ENCODE assay signal across 7 cellular contexts in the genomic region with DNA sequence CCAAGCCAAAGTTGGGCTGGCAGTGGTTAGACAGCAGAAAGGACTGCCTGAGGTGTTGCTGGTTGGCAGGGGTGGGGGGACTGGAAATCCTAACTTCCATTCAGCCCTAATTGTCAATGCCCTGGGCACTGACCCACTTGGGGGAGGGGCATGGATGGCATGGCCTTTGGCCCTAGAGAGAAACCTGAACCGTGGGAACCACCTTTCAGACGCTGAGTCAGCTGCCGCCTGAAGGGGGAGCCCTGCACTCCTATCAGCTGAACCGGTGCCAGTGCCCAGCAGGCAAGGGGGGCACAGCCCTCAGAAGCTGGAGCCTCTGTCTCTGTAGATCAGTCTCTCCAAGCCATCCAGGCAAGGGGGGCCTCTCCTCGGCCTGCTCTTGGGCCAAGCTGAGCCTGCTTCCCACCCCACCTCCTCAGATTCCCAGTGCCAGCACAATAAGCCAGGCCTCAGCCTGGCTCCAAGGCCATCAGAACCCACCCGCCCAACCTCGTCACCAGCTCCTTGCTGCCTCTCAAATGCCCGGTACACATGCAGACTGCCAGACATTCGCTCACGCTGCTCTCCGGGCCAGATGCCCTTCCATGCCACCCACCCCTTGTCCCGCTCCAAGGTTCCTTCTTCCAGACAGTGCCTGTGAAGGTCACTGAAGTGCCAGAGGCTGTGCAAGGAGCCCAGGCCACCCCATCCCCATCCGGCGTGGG. TPM values are rescaled to one million over a fixed set of nuclear protein-coding genes. Genes with fewer than 3 reads are reported as not detected.
A peak's percentile ranks its signal among the peaks of the same experiment; 100 is the strongest.
DNase-seq lines count a peak whose midpoint lies in the region; ATAC-seq and TF ChIP-seq lines count a peak whose summit lies in the region.

No MANE protein-coding gene starts in this region.

- DNase-seq in GM03348 (ENCODE audit: low spot score): peak; percentile 71
- peak; percentile 61 for DNase-seq in MM.1S
- DNase-seq in WERI-Rb-1: peak; percentile 63
- peak; percentile 40 for DNase-seq in mesenchymal stem cell
- DNase-seq in stimulated activated CD8-positive, alpha-beta memory T cell treated with anti-CD3 and anti-CD28 coated beads, Interleukin-7, amount 100 ng/mL, for 24 hours (ENCODE audit: low read depth): peak; percentile 36

- H3K9ac ChIP-seq in MM.1S (ENCODE audit: low read length) (no peak overlapping the region), mesenchymal stem cell (ENCODE audit: low read length) (no peak overlapping the region)

- no peak overlapping the region for H2BK15ac ChIP-seq in mesenchymal stem cell (ENCODE audit: low read depth, poor library complexity, severe bottlenecking)

- no peaks in the 10 kb centered on the region for H3K4me1 ChIP-seq in MM.1S (ENCODE audit: low read length)
- peaks cover 60% of the 10 kb centered on the region for H3K4me1 ChIP-seq in mesenchymal stem cell (ENCODE audit: control insufficient read depth, insufficient read depth, low read depth, low read length)

- H3K23ac ChIP-seq in mesenchymal stem cell (ENCODE audit: low read length in 2 of 2): no peak overlapping the region

- no peak overlapping the region for H3K4me2 ChIP-seq in MM.1S (ENCODE audit: low read depth, low read length)
- no peak overlapping the region for H3K4me2 ChIP-seq in mesenchymal stem cell (ENCODE audit: low read length, poor library complexity, severe bottlenecking)

- H2BK5ac ChIP-seq in mesenchymal stem cell (ENCODE audit: low read depth, low read length, poor library complexity, severe bottlenecking): no peak overlapping the region

- no peaks in the 10 kb centered on the region for H3K9me3 ChIP-seq in MM.1S (replicated peaks; ENCODE audit: insufficient read depth, low read length)
- no peaks in the 10 kb centered on the region for H3K9me3 ChIP-seq in WERI-Rb-1 (ENCODE audit: severe bottlenecking)
- no peaks in the 10 kb centered on the region for H3K9me3 ChIP-seq in mesenchymal stem cell (ENCODE audit: control insufficient read depth, low read length)

- H4K91ac ChIP-seq in mesenchymal stem cell (ENCODE audit: low read length): no peak overlapping the region

- no peak overlapping the region for H2AFZ ChIP-seq in MM.1S (ENCODE audit: low read length)
- peak overlapping the region; percentile 34 for H2AFZ ChIP-seq in mesenchymal stem cell (ENCODE audit: low read depth, low read length)

- H3K4me3 ChIP-seq in MM.1S (ENCODE audit: low read length) (no peak overlapping the region), WERI-Rb-1 (ENCODE audit: low read depth, low read length) (no peak overlapping the region), mesenchymal stem cell (ENCODE audit: insufficient read depth in 1 of 2, low read depth in 1 of 2, low read length in 2 of 2) (no peak overlapping the region)

- H3K9me2 ChIP-seq in MM.1S (replicated peaks; ENCODE audit: insufficient read depth, low read length): no peaks in the 10 kb centered on the region

- H3F3A ChIP-seq in MM.1S (ENCODE audit: insufficient read depth, low read length): no peaks in the 10 kb centered on the region

- H3K27me3 ChIP-seq in MM.1S (replicated peaks; ENCODE audit: insufficient read depth, low read length): peaks cover 9% of the 10 kb centered on the region
- no peaks in the 10 kb centered on the region for H3K27me3 ChIP-seq in WERI-Rb-1 (ENCODE audit: insufficient read depth, low read depth, severe bottlenecking)
- H3K27me3 ChIP-seq in mesenchymal stem cell (ENCODE audit: control insufficient read depth in 1 of 2, insufficient read depth in 1 of 2, low read length in 2 of 2): peaks cover 0 to 8% of the 10 kb centered on the region in 2 experiments

- ATAC-seq in GM19455 (IDR thresholded peaks at IDR 0.05; ENCODE audit: unreplicated experiment): no peak

- H2BK12ac ChIP-seq in mesenchymal stem cell (ENCODE audit: low read length in 2 of 2): peak overlapping the region in 1 of 2 experiments; percentile 64

- H3K27ac ChIP-seq in MM.1S (ENCODE audit: low read length): no peak overlapping the region
- H3K27ac ChIP-seq in WERI-Rb-1: no peak overlapping the region
- H3K27ac ChIP-seq in cingulate gyrus (ENCODE audit: low read depth, low read length): peak overlapping the region; percentile 60
- H3K27ac ChIP-seq in mesenchymal stem cell (ENCODE audit: low read length, poor library complexity, severe bottlenecking): no peak overlapping the region

- H3K79me1 ChIP-seq in mesenchymal stem cell (replicated peaks; ENCODE audit: low read length, poor library complexity, severe bottlenecking): peaks cover 10% of the 10 kb centered on the region

- no peak overlapping the region for H3K14ac ChIP-seq in mesenchymal stem cell (ENCODE audit: low read length in 2 of 2)

- TF ChIP-seq CTCF in MM.1S (IDR thresholded peaks at IDR 0.05; ENCODE audit: low read length) (peak; percentile 72), WERI-Rb-1 (IDR thresholded peaks at IDR 0.05; ENCODE audit: low read depth, low read length) (peak; percentile 91)

- no peak overlapping the region for H2BK120ac ChIP-seq in mesenchymal stem cell (ENCODE audit: low read depth, low read length)

- H3K4ac ChIP-seq in mesenchymal stem cell (ENCODE audit: low read depth in 1 of 2, low read length in 2 of 2): no peak overlapping the region

- H3K79me2 ChIP-seq in MM.1S (ENCODE audit: low read length): no peaks in the 10 kb centered on the region

- 70% methylated on average over 14 of the region's 14 CpGs for WGBS in mesenchymal stem cell

- H2AK5ac ChIP-seq in mesenchymal stem cell (ENCODE audit: low read length, severe bottlenecking): peak overlapping the region; percentile 67

- no peak overlapping the region for H4K8ac ChIP-seq in mesenchymal stem cell (ENCODE audit: low read length)

- H3K36me3 ChIP-seq in MM.1S (replicated peaks; ENCODE audit: insufficient read depth, low read length) (no peaks in the 10 kb centered on the region), WERI-Rb-1 (no peaks in the 10 kb centered on the region), mesenchymal stem cell (ENCODE audit: control insufficient read depth in 1 of 2, insufficient read depth in 2 of 2, low read depth in 1 of 2, low read length in 2 of 2) (peaks cover 0 to 52% of the 10 kb centered on the region in 2 experiments)

- no peaks in the 10 kb centered on the region for H4K20me1 ChIP-seq in MM.1S (ENCODE audit: insufficient read depth, low read length)

- H3K18ac ChIP-seq in mesenchymal stem cell (ENCODE audit: low read depth in 1 of 2, low read length in 2 of 2): peak overlapping the region in 1 of 2 experiments; percentile 35

RNA-seq across cellular contexts. Expression of a gene that starts 11.6 kb away (rescaled TPM):
- 0.47 TPM for polyA plus RNA-seq in mesenchymal stem cell (2013, experiment 1 of 2)
- polyA plus RNA-seq in mesenchymal stem cell (2013, experiment 2 of 2): 0.47 TPM

RNA-seq across cellular contexts. Expression of a gene that starts 29.6 kb away (rescaled TPM):
- not detected for polyA plus RNA-seq in mesenchymal stem cell (2013, experiment 1 of 2)
- polyA plus RNA-seq in mesenchymal stem cell (2013, experiment 2 of 2): not detected

RNA-seq across cellular contexts. Expression of a gene that starts 56.8 kb away (rescaled TPM):
- polyA plus RNA-seq in mesenchymal stem cell (2013, experiment 1 of 2): 56.0 TPM
- polyA plus RNA-seq in mesenchymal stem cell (2013, experiment 2 of 2): 55.6 TPM
